ENCODE assay signal across 17 cellular contexts in genomic region chr15:52518487-52518886, GRCh38.
"Had no signal": no experiment of that assay in that cellular context is flagged by ENCODE, and none has a peak within 500 bp of the region (broad histone marks: within the 10 kb centered on the region; RNA-seq: fewer than 3 reads in every experiment).

No MANE protein-coding gene starts in this region.

- DNase-seq: activated CD4-positive, alpha-beta T cell treated with anti-CD3 and anti-CD28 coated beads, Interleukin-2, amount 50 U/mL, for 4 hours; activated CD4-positive, CD25-positive, alpha-beta regulatory T cell treated with anti-CD3 and anti-CD28 coated beads, Interleukin-2, amount 50 U/mL, for 72 hours; activated CD8-positive, alpha-beta memory T cell treated with anti-CD3 and anti-CD28 coated beads, Interleukin-2, amount 10 ng/mL, durations not matched to agents 7 days and 5 days; activated gamma-delta T cell treated with Interleukin-2 at 50 U/mL for 16 hours; activated naive CD8-positive, alpha-beta T cell treated with anti-CD3 and anti-CD28 coated beads for 36 hours; activated T-cell treated with anti-CD3 and anti-CD28 coated beads, Interleukin-2, amount 50 U/mL, for 24 hours; left ventricle myocardium superior; ovary; sigmoid colon; stimulated activated CD4-positive, alpha-beta T cell treated with anti-CD3 and anti-CD28 coated beads, Interleukin-4, amount 100 ng/mL, for 1 hour; stimulated activated CD8-positive, alpha-beta memory T cell treated with anti-CD3 and anti-CD28 coated beads, Interleukin-4, amount 100 ng/mL, for 48 hours; T-helper 9 cell; testis had no signal

- H3K27ac Mint-ChIP-seq: activated CD8-positive, alpha-beta memory T cell treated with anti-CD3 and anti-CD28 coated beads, Interleukin-2, amount 10 ng/mL, durations not matched to agents 7 days and 5 days; activated naive CD8-positive, alpha-beta T cell treated with anti-CD3 and anti-CD28 coated beads for 36 hours; activated T-cell treated with anti-CD3 and anti-CD28 coated beads, Interleukin-2, amount 50 U/mL, for 24 hours; stimulated activated naive CD8-positive, alpha-beta T cell treated with anti-CD3 and anti-CD28 coated beads, Interleukin-15, Interleukin-2, amounts not matched to agents 100 ng/mL and 50 ng/mL, for 24 hours had no signal

- ATAC-seq: activated CD8-positive, alpha-beta memory T cell treated with anti-CD3 and anti-CD28 coated beads, Interleukin-2, amount 10 ng/mL, durations not matched to agents 7 days and 5 days; left ventricle myocardium superior had no signal

- H3K9me3 ChIP-seq: gastroesophageal sphincter, ovary, sigmoid colon, testis had no signal

- H3K27me3 ChIP-seq: gastroesophageal sphincter, ovary, sigmoid colon, testis had no signal

- H3K4me3 ChIP-seq: gastroesophageal sphincter, ovary, sigmoid colon, testis had no signal

- H3K27me3 Mint-ChIP-seq: activated CD8-positive, alpha-beta memory T cell treated with anti-CD3 and anti-CD28 coated beads, Interleukin-2, amount 10 ng/mL, durations not matched to agents 7 days and 5 days; activated naive CD8-positive, alpha-beta T cell treated with anti-CD3 and anti-CD28 coated beads for 36 hours; activated T-cell treated with anti-CD3 and anti-CD28 coated beads, Interleukin-2, amount 50 U/mL, for 24 hours; stimulated activated naive CD8-positive, alpha-beta T cell treated with anti-CD3 and anti-CD28 coated beads, Interleukin-15, Interleukin-2, amounts not matched to agents 100 ng/mL and 50 ng/mL, for 24 hours had no signal

- H3K9me3 Mint-ChIP-seq: activated naive CD8-positive, alpha-beta T cell treated with anti-CD3 and anti-CD28 coated beads for 36 hours; activated T-cell treated with anti-CD3 and anti-CD28 coated beads, Interleukin-2, amount 50 U/mL, for 24 hours; neural crest cell; stimulated activated naive CD8-positive, alpha-beta T cell treated with anti-CD3 and anti-CD28 coated beads, Interleukin-15, Interleukin-2, amounts not matched to agents 100 ng/mL and 50 ng/mL, for 24 hours had no signal

- H3K4me3 Mint-ChIP-seq: activated CD8-positive, alpha-beta memory T cell treated with anti-CD3 and anti-CD28 coated beads, Interleukin-2, amount 10 ng/mL, durations not matched to agents 7 days and 5 days; activated naive CD8-positive, alpha-beta T cell treated with anti-CD3 and anti-CD28 coated beads for 36 hours; activated T-cell treated with anti-CD3 and anti-CD28 coated beads, Interleukin-2, amount 50 U/mL, for 24 hours; neural crest cell; stimulated activated naive CD8-positive, alpha-beta T cell treated with anti-CD3 and anti-CD28 coated beads, Interleukin-15, Interleukin-2, amounts not matched to agents 100 ng/mL and 50 ng/mL, for 24 hours had no signal

- H3K36me3 Mint-ChIP-seq: activated naive CD8-positive, alpha-beta T cell treated with anti-CD3 and anti-CD28 coated beads for 36 hours had no signal

- H3K36me3 ChIP-seq: gastroesophageal sphincter, ovary, sigmoid colon had no signal

- H3K27ac ChIP-seq: gastroesophageal sphincter, ovary, sigmoid colon, testis had no signal

- H3K4me1 ChIP-seq: testis had no signal

- FAIRE-seq: colon had no signal
